ENCODE assay signal across 8 cellular contexts in genomic region chr19:47036233-47036651, GRCh38. TPM values are rescaled to one million over a fixed set of nuclear protein-coding genes. Genes with fewer than 3 reads are reported as not detected.
A peak's percentile ranks its signal among the peaks of the same experiment; 100 is the strongest.
DNase-seq lines count a peak whose midpoint lies in the region; ATAC-seq and TF ChIP-seq lines count a peak whose summit lies in the region.

No MANE protein-coding gene starts in this region.

- TF ChIP-seq POLR2A in uterus (IDR thresholded peaks at IDR 0.05) = no peak

- H3K27me3 ChIP-seq in brain microvascular endothelial cell (replicated peaks) (no peaks in the 10 kb centered on the region), lower lobe of right lung (ENCODE audit: low read depth) (peaks cover 12% of the 10 kb centered on the region), uterus (peaks cover 0 to 9% of the 10 kb centered on the region in 2 donors)

- in situ Hi-C loops in brain microvascular endothelial cell (cut with HindIII; ENCODE audit: low pct_ligation_motif_present, low sequenced_read_pairs) = no loop called here

- no peaks in the 10 kb centered on the region for H3K9me3 ChIP-seq in lower lobe of right lung
- H3K9me3 ChIP-seq in uterus = no peaks in the 10 kb centered on the region

- H3K4me3 ChIP-seq in brain microvascular endothelial cell (ENCODE audit: low read depth, low read length) (peak overlapping the region; percentile 52), lower lobe of right lung (peak overlapping the region; percentile 52), uterus (peak overlapping the region; percentile 37 to 46)

- H3K36me3 ChIP-seq in brain microvascular endothelial cell (replicated peaks) (no peaks in the 10 kb centered on the region), lower lobe of right lung (no peaks in the 10 kb centered on the region), uterus (no peaks in the 10 kb centered on the region)

- intact Hi-C loops in lower lobe of right lung (cut with DNase I) (no loop called here), uterus (cut with DNase I; ENCODE audit: low total_unique reads) (loop anchor here (10.0 kb wide), 1 partner anchor 89 kb away; no protein-coding TSS in a partner anchor)

- peak; percentile 59 to 71 for ATAC-seq in lower lobe of right lung
- no peak for ATAC-seq in left lobe of liver

- DNase-seq in NCI-H1092 (lab: John Stamatoyannopoulos, UW) = peak; percentile 7
- DNase-seq in NCI-H1092 treated with DMSO at 0.1 percent for 48 hours (lab: John Stamatoyannopoulos, UW) = no peak
- DNase-seq in NCI-H69 (lab: John Stamatoyannopoulos, UW) = peak; percentile 86
- DNase-seq in brain microvascular endothelial cell = no peak
- peak; percentile 69 for DNase-seq in lower lobe of right lung
- DNase-seq in uterus = no peak
- DNase-seq in left lobe of liver (ENCODE audit: low spot score) = no peak
- no peak for DNase-seq in NCI-H226

- H3K4me1 ChIP-seq in lower lobe of right lung (peaks cover 15% of the 10 kb centered on the region), uterus (peaks cover 0 to 8% of the 10 kb centered on the region in 2 donors)

- H3K27ac ChIP-seq in brain microvascular endothelial cell (no peak overlapping the region), lower lobe of right lung (peak overlapping the region; percentile 64), uterus (peak overlapping the region in 1 of 2 donors; percentile 42)

- TF ChIP-seq CTCF in brain microvascular endothelial cell (IDR thresholded peaks at IDR 0.05; ENCODE audit: low read depth, low read length, missing control alignments) (no peak), lower lobe of right lung (IDR thresholded peaks at IDR 0.05) (no peak), uterus (IDR thresholded peaks at IDR 0.05) (no peak)

RNA-seq across cellular contexts. Expression of gene TMEM160, which starts 12.2 kb away (rescaled TPM):
- total RNA-seq in lower lobe of right lung (29.5 TPM), uterus (10 to 100 TPM in 3 of 4 donors, 1 to 10 TPM in 1; 9.4 to 78.8 (median 13.3) TPM), left lobe of liver (19.2 TPM)

RNA-seq across cellular contexts. Expression of gene NPAS1, which starts 16.6 kb away (rescaled TPM):
- total RNA-seq in lower lobe of right lung = 1.8 TPM
- total RNA-seq in uterus = not detected
- 0.08 TPM for total RNA-seq in left lobe of liver

Comparison
In these comparisons a context has a peak if more than half of its experiments do, and no peak if none do; other contexts are left out.
1. DNase-seq: peak in NCI-H1092 (single experiment), NCI-H69 (single experiment) and lower lobe of right lung (single experiment); none in NCI-H1092 treated with DMSO at 0.1 percent for 48 hours (single experiment), brain microvascular endothelial cell (single experiment), uterus (0 of 2), left lobe of liver (single experiment) and NCI-H226 (single experiment).
2. Peak in every context shown above with its lines, with median percentiles within 50 percentile points of each other: H3K4me3 ChIP-seq.